ENCODE assay signal across 8 cellular contexts in the genomic region with DNA sequence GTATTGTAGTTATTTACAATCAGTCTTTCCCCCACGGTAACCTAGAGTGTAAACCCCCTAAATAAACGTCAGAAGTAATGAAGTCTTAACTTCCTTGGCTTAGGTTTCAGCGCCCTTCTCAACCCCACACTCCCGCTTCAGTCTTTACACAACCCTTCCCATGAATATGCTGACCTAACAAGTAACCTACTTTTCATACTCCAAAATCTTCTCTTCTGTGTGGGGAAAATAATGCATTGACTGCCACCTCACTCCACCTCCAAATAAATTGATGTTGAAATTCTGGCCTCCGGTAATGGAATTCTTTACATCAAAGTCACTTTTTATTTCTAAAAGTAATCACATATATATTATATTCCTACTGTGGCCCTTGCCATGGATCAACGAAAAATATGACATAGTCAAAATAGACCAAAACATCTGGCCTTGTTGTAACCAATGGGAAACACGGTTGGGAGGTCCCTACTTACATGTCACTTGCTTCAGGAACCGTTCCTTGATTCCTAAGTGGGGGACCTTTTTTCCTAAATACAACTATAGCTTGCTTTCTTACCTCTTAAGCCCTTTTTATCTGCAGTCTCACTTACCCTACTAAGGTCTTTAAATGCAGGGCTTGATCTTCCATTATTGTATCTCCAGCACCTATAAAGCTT. TPM values are rescaled to one million over a fixed set of nuclear protein-coding genes. Genes with fewer than 3 reads are reported as not detected.
DNase-seq lines count a peak whose midpoint lies in the region; ATAC-seq and TF ChIP-seq lines count a peak whose summit lies in the region.

No MANE protein-coding gene starts in this region.

- H3K4me1 ChIP-seq in right lobe of liver, result peaks cover 0 to 42% (median 12%) of the 10 kb centered on the region in 4 donors

- H3K9me3 Mint-ChIP-seq in activated naive CD8-positive, alpha-beta T cell treated with anti-CD3 and anti-CD28 coated beads, Interleukin-2, amount 10 ng/mL, durations not matched to agents 7 days and 5 days, result no peaks in the 10 kb centered on the region

- H3K4me1 Mint-ChIP-seq in activated naive CD8-positive, alpha-beta T cell treated with anti-CD3 and anti-CD28 coated beads, Interleukin-2, amount 10 ng/mL, durations not matched to agents 7 days and 5 days, result peaks cover 39% of the 10 kb centered on the region

- H3K9me3 ChIP-seq in right lobe of liver, result no peaks in the 10 kb centered on the region

- 8% methylated on average over 8 of the region's 8 CpGs for WGBS in right lobe of liver (ENCODE audit: insufficient coverage, low coverage, low lambda C conversion rate, missing lambda C conversion rate)

- TF ChIP-seq POLR2A in right lobe of liver (IDR thresholded peaks at IDR 0.05), result no peak

- H3K27me3 Mint-ChIP-seq in activated naive CD8-positive, alpha-beta T cell treated with anti-CD3 and anti-CD28 coated beads, Interleukin-2, amount 10 ng/mL, durations not matched to agents 7 days and 5 days, result no peaks in the 10 kb centered on the region

- CTCF ChIA-PET in BJ (lab: Yijun Ruan, JAX), result interaction anchor here (0.9 to 1.5 kb wide), 2 partner anchors 76 to 141 kb away, joined by 3 read pairs; no protein-coding TSS in a partner anchor

- ATAC-seq in activated naive CD8-positive, alpha-beta T cell treated with anti-CD3 and anti-CD28 coated beads, Interleukin-2, amount 10 ng/mL, durations not matched to agents 7 days and 5 days (ENCODE audit: low read depth), result no peak
- ATAC-seq in right lobe of liver, result no peak
- ATAC-seq in GM18858 (IDR thresholded peaks at IDR 0.05; ENCODE audit: unreplicated experiment), result no peak
- ATAC-seq in GM21447 (IDR thresholded peaks at IDR 0.05; ENCODE audit: unreplicated experiment), result no peak

- H3K4me3 Mint-ChIP-seq in activated naive CD8-positive, alpha-beta T cell treated with anti-CD3 and anti-CD28 coated beads, Interleukin-2, amount 10 ng/mL, durations not matched to agents 7 days and 5 days, result peak overlapping the region; percentile 82

- peaks cover 6% of the 10 kb centered on the region for H3K36me3 Mint-ChIP-seq in activated naive CD8-positive, alpha-beta T cell treated with anti-CD3 and anti-CD28 coated beads, Interleukin-2, amount 10 ng/mL, durations not matched to agents 7 days and 5 days

- H3K36me3 ChIP-seq in BJ (ENCODE audit: control insufficient read depth, insufficient read depth, low read length) (no peaks in the 10 kb centered on the region), right lobe of liver (no peaks in the 10 kb centered on the region)

- intact Hi-C loops in right lobe of liver (cut with DNase I), result no loop called here

- H3K4me3 ChIP-seq in BJ (ENCODE audit: low read depth, low read length) (peak overlapping the region; percentile 97), right lobe of liver (peak overlapping the region; percentile 85 to 94 (median 92))

- POLR2A ChIA-PET in BJ (lab: Charles Lee), result no interaction called here
- POLR2A ChIA-PET in activated naive CD8-positive, alpha-beta T cell treated with anti-CD3 and anti-CD28 coated beads, Interleukin-2, amount 10 ng/mL, durations not matched to agents 7 days and 5 days (lab: Charles Lee), result interaction anchor here (1.0 kb wide), 2 partner anchors 17 to 39 kb away, joined by 3 to 4 read pairs; no protein-coding TSS in a partner anchor

- H3K27me3 ChIP-seq in BJ (ENCODE audit: control insufficient read depth, insufficient read depth, low read length) (no peaks in the 10 kb centered on the region), right lobe of liver (no peaks in the 10 kb centered on the region)

- H3K27ac Mint-ChIP-seq in activated naive CD8-positive, alpha-beta T cell treated with anti-CD3 and anti-CD28 coated beads, Interleukin-2, amount 10 ng/mL, durations not matched to agents 7 days and 5 days, result peak overlapping the region; percentile 94

- DNase-seq in BJ (ENCODE audit: low read depth), result no peak
- DNase-seq in HT1080 (ENCODE audit: low read depth), result peak; percentile 15
- DNase-seq in activated naive CD8-positive, alpha-beta T cell treated with anti-CD3 and anti-CD28 coated beads, Interleukin-2, amount 10 ng/mL, durations not matched to agents 7 days and 5 days, result no peak
- DNase-seq in right lobe of liver, result no peak
- no peak for DNase-seq in NCI-H524 treated with DMSO at 0.1 percent for 48 hours (lab: John Stamatoyannopoulos, UW)
- DNase-seq in occipital lobe (lab: John Stamatoyannopoulos, UW), result no peak

- TF ChIP-seq CTCF in BJ (IDR thresholded peaks at IDR 0.05; ENCODE audit: insufficient read depth, low read depth, low read length), result no peak
- no peak for TF ChIP-seq CTCF in right lobe of liver (IDR thresholded peaks at IDR 0.05)

- H3K27ac ChIP-seq in right lobe of liver, result no peak overlapping the region

RNA-seq across cellular contexts. Expression of a gene that starts 1.0 kb away (rescaled TPM):
- 7.6 and 13.4 TPM in 2 replicates for polyA plus RNA-seq in BJ (2011; rRNA removed)
- polyA minus RNA-seq in BJ (2011; rRNA and poly(A)+ RNA removed), result 11.1 and 15.0 TPM in 2 replicates
- 11.0 and 11.9 TPM in 2 replicates for total RNA-seq in HT1080 (2014; rRNA removed; shearing (Covaris generic))
- polyA plus RNA-seq in HT1080 (2015; cell fraction: cytosol; rRNA removed), result 6.2 and 8.2 TPM in 2 replicates
- polyA plus RNA-seq in HT1080 (2015; cell fraction: nucleus; rRNA removed), result 43.0 and 52.9 TPM in 2 replicates
- total RNA-seq in activated naive CD8-positive, alpha-beta T cell treated with anti-CD3 and anti-CD28 coated beads, Interleukin-2, amount 10 ng/mL, durations not matched to agents 7 days and 5 days, result 10 to 100 TPM; 30.6 to 31.1 TPM
- 10 to 100 TPM in 1 of 6 experiments, 1 to 10 TPM in 5; 6.0 to 15.6 (median 6.5) TPM for total RNA-seq in right lobe of liver
- total RNA-seq in occipital lobe, result 11.7 TPM

RNA-seq across cellular contexts. Expression of a gene that starts 1.3 kb away (rescaled TPM):
- 5.2 and 9.1 TPM in 2 replicates for polyA plus RNA-seq in BJ (2011; rRNA removed)
- 3.5 and 5.2 TPM in 2 replicates for polyA minus RNA-seq in BJ (2011; rRNA and poly(A)+ RNA removed)
- total RNA-seq in HT1080 (2014; rRNA removed; shearing (Covaris generic)), result 18.0 and 19.6 TPM in 2 replicates
- polyA plus RNA-seq in HT1080 (2015; cell fraction: cytosol; rRNA removed), result 18.8 and 22.2 TPM in 2 replicates
- 40.2 and 43.7 TPM in 2 replicates for polyA plus RNA-seq in HT1080 (2015; cell fraction: nucleus; rRNA removed)
- 10 to 100 TPM; 25.1 to 27.9 TPM for total RNA-seq in activated naive CD8-positive, alpha-beta T cell treated with anti-CD3 and anti-CD28 coated beads, Interleukin-2, amount 10 ng/mL, durations not matched to agents 7 days and 5 days
- total RNA-seq in right lobe of liver, result 10 to 100 TPM in 3 of 6 experiments, 1 to 10 TPM in 3; 8.1 to 14.4 (median 10.2) TPM
- total RNA-seq in occipital lobe, result 29.5 TPM
